21 cellular contexts compared by ENCODE assay signal in the genomic region with DNA sequence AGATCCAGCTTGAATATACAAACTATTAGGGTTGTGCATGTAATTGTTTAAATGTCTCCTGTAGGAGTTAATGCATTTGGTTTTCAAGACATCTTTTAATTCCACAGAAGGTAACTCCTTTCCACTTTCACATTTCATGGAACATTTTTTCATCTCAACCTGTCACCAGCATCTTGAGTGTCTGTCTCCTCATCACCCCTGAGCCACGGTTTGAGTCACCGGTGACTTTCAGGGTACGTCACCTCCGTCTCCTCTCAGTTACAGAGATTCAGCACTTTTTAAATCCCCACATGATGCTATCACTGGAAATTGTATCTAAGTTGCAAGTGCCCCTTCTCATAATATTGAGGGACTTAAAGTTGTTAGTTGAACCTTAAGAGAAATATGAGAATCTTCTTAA. TPM values are rescaled to one million over a fixed set of nuclear protein-coding genes. Genes with fewer than 3 reads are reported as not detected.
DNase-seq lines count a peak whose midpoint lies in the region; ATAC-seq and TF ChIP-seq lines count a peak whose summit lies in the region.
"Had no signal": no experiment of that assay in that cellular context is flagged by ENCODE, and none has a peak within 500 bp of the region (broad histone marks: within the 10 kb centered on the region; RNA-seq: fewer than 3 reads in every experiment).

No MANE protein-coding gene starts in this region.

- H3K36me3 Mint-ChIP-seq in neural progenitor cell: no peaks in the 10 kb centered on the region
- peaks cover 13% of the 10 kb centered on the region for H3K36me3 Mint-ChIP-seq in stimulated activated effector memory CD8-positive, alpha-beta T cell treated with anti-CD3 and anti-CD28 coated beads, Interleukin-12 subunit alpha, Interleukin-12 subunit beta, amount 100 ng/mL, for 72 hours
- H3K36me3 Mint-ChIP-seq in activated T-helper 1 cell treated with anti-CD3 and anti-CD28 coated beads, Interleukin-12 subunit alpha, Interleukin-12 subunit beta, Interleukin-2, Interleukin-4 antibody, amounts not matched to agents 30 ng/mL and 10 ng/mL and 1 ng/mL, durations not matched to agents 14 hours and 24 hours and 36 hours (ENCODE audit: low read depth): no peaks in the 10 kb centered on the region
- H3K36me3 Mint-ChIP-seq: CD4-positive, CD25-positive, alpha-beta regulatory T cell; memory B cell; naive thymus-derived CD4-positive, alpha-beta T cell had no signal

- no peaks in the 10 kb centered on the region for H4K20me1 ChIP-seq in neural progenitor cell (ENCODE audit: low read depth)

- TF ChIP-seq POLR2A in testis (IDR thresholded peaks at IDR 0.05): no peak

- H3K9me3 ChIP-seq in neural progenitor cell (ENCODE audit: low read depth): no peaks in the 10 kb centered on the region
- no peaks in the 10 kb centered on the region for H3K9me3 ChIP-seq in testis

- peak; percentile 88 for ATAC-seq in stimulated activated effector memory CD8-positive, alpha-beta T cell treated with anti-CD3 and anti-CD28 coated beads, Interleukin-12 subunit alpha, Interleukin-12 subunit beta, amount 100 ng/mL, for 72 hours
- ATAC-seq: naive thymus-derived CD4-positive, alpha-beta T cell had no signal

- H3K4me3 ChIP-seq in neural progenitor cell: no peak overlapping the region
- H3K4me3 ChIP-seq in testis: no peak overlapping the region
- H3K4me3 ChIP-seq: coronary artery, skin epidermis had no signal

- no peaks in the 10 kb centered on the region for H3F3A ChIP-seq in neural progenitor cell (ENCODE audit: low read depth)

- H3K27me3 Mint-ChIP-seq in neural progenitor cell (ENCODE audit: insufficient read depth, low read depth): peaks cover 12% of the 10 kb centered on the region
- H3K27me3 Mint-ChIP-seq in activated T-helper 1 cell treated with anti-CD3 and anti-CD28 coated beads, Interleukin-12 subunit alpha, Interleukin-12 subunit beta, Interleukin-2, Interleukin-4 antibody, amounts not matched to agents 30 ng/mL and 10 ng/mL and 1 ng/mL, durations not matched to agents 14 hours and 24 hours and 36 hours (ENCODE audit: insufficient read depth): peaks cover 56% of the 10 kb centered on the region
- H3K27me3 Mint-ChIP-seq: memory B cell had no signal

- H3K27me3 ChIP-seq in neural progenitor cell (peaks cover 22% of the 10 kb centered on the region), testis (no peaks in the 10 kb centered on the region)

- no peak overlapping the region for H3K4me3 Mint-ChIP-seq in neural progenitor cell
- no peak overlapping the region for H3K4me3 Mint-ChIP-seq in stimulated activated effector memory CD8-positive, alpha-beta T cell treated with anti-CD3 and anti-CD28 coated beads, Interleukin-12 subunit alpha, Interleukin-12 subunit beta, amount 100 ng/mL, for 72 hours
- H3K4me3 Mint-ChIP-seq in activated T-helper 1 cell treated with anti-CD3 and anti-CD28 coated beads, Interleukin-12 subunit alpha, Interleukin-12 subunit beta, Interleukin-2, Interleukin-4 antibody, amounts not matched to agents 30 ng/mL and 10 ng/mL and 1 ng/mL, durations not matched to agents 14 hours and 24 hours and 36 hours: no peak overlapping the region
- H3K4me3 Mint-ChIP-seq: CD4-positive, CD25-positive, alpha-beta regulatory T cell; memory B cell; naive thymus-derived CD4-positive, alpha-beta T cell had no signal

- peak; percentile 79 for DNase-seq in activated effector memory CD4-positive, alpha-beta T cell treated with anti-CD3 and anti-CD28 coated beads, Interleukin-2, amount 50 U/mL, for 16 hours
- DNase-seq in activated effector memory CD4-positive, alpha-beta T cell treated with Interleukin-2 at 50 U/mL for 16 hours: no peak
- DNase-seq in activated CD8-positive, alpha-beta memory T cell treated with anti-CD3 and anti-CD28 coated beads, Interleukin-2, amount 50 U/mL, for 4 hours: peak; percentile 17
- no peak for DNase-seq in neural progenitor cell (ENCODE audit: low spot score)
- DNase-seq in stimulated activated effector memory CD8-positive, alpha-beta T cell treated with anti-CD3 and anti-CD28 coated beads, Interleukin-12 subunit alpha, Interleukin-12 subunit beta, amount 100 ng/mL, for 72 hours (ENCODE audit: low spot score in 2 of 2): no peak
- no peak for DNase-seq in testis
- DNase-seq in retina: no peak
- no peak for DNase-seq in activated T-helper 1 cell treated with anti-CD3 and anti-CD28 coated beads, Interleukin-12 subunit alpha, Interleukin-12 subunit beta, Interleukin-2, Interleukin-4 antibody, amounts not matched to agents 30 ng/mL and 10 ng/mL and 1 ng/mL, durations not matched to agents 14 hours and 24 hours and 36 hours (ENCODE audit: low spot score)
- DNase-seq: CD4-positive, CD25-positive, alpha-beta regulatory T cell; foreskin fibroblast; MV-4-11; NCI-H2029 treated with DMSO at 0.1 percent for 48 hours; NCI-H524 had no signal

- H3K4me1 Mint-ChIP-seq in neural progenitor cell: peaks cover 60% of the 10 kb centered on the region
- H3K4me1 Mint-ChIP-seq in stimulated activated effector memory CD8-positive, alpha-beta T cell treated with anti-CD3 and anti-CD28 coated beads, Interleukin-12 subunit alpha, Interleukin-12 subunit beta, amount 100 ng/mL, for 72 hours: peaks cover 40% of the 10 kb centered on the region
- H3K4me1 Mint-ChIP-seq in activated T-helper 1 cell treated with anti-CD3 and anti-CD28 coated beads, Interleukin-12 subunit alpha, Interleukin-12 subunit beta, Interleukin-2, Interleukin-4 antibody, amounts not matched to agents 30 ng/mL and 10 ng/mL and 1 ng/mL, durations not matched to agents 14 hours and 24 hours and 36 hours (ENCODE audit: low read depth): no peaks in the 10 kb centered on the region

- peaks cover 10% of the 10 kb centered on the region for H3K4me1 ChIP-seq in neural progenitor cell
- H3K4me1 ChIP-seq in testis: no peaks in the 10 kb centered on the region

- H2AFZ ChIP-seq in neural progenitor cell (replicated peaks): no peak overlapping the region

- H3K79me2 ChIP-seq in neural progenitor cell (ENCODE audit: low read depth): no peaks in the 10 kb centered on the region

- H3K27ac ChIP-seq in neural progenitor cell (no peak overlapping the region), testis (no peak overlapping the region)
- H3K27ac ChIP-seq: coronary artery, skin epidermis, VCaP had no signal

- H3K4me2 ChIP-seq in neural progenitor cell: no peak overlapping the region

- TF ChIP-seq CTCF in neural progenitor cell (IDR thresholded peaks at IDR 0.05) (no peak), testis (IDR thresholded peaks at IDR 0.05) (no peak)

- H3K36me3 ChIP-seq in neural progenitor cell (no peaks in the 10 kb centered on the region), testis (ENCODE audit: low read depth, missing control alignments) (no peaks in the 10 kb centered on the region)

- peak overlapping the region; percentile 95 for H3K27ac Mint-ChIP-seq in neural progenitor cell
- no peak overlapping the region for H3K27ac Mint-ChIP-seq in stimulated activated effector memory CD8-positive, alpha-beta T cell treated with anti-CD3 and anti-CD28 coated beads, Interleukin-12 subunit alpha, Interleukin-12 subunit beta, amount 100 ng/mL, for 72 hours
- no peak overlapping the region for H3K27ac Mint-ChIP-seq in activated T-helper 1 cell treated with anti-CD3 and anti-CD28 coated beads, Interleukin-12 subunit alpha, Interleukin-12 subunit beta, Interleukin-2, Interleukin-4 antibody, amounts not matched to agents 30 ng/mL and 10 ng/mL and 1 ng/mL, durations not matched to agents 14 hours and 24 hours and 36 hours
- H3K27ac Mint-ChIP-seq: CD4-positive, CD25-positive, alpha-beta regulatory T cell; memory B cell; naive thymus-derived CD4-positive, alpha-beta T cell had no signal

- intact Hi-C loops in testis (cut with DNase I; ENCODE audit: low total_unique reads): loop anchor here (10.0 kb wide), 1 partner anchor 85 kb away; no protein-coding TSS in a partner anchor
- intact Hi-C loops in activated T-helper 1 cell treated with anti-CD3 and anti-CD28 coated beads, Interleukin-12 subunit alpha, Interleukin-12 subunit beta, Interleukin-2, Interleukin-4 antibody, amounts not matched to agents 30 ng/mL and 10 ng/mL and 1 ng/mL, durations not matched to agents 14 hours and 24 hours and 36 hours (cut with micrococcal nuclease): loop anchor here (5.0 kb wide), 1 partner anchor 72 kb away; no protein-coding TSS in a partner anchor

- H3K9ac ChIP-seq in neural progenitor cell: no peak overlapping the region

- no peaks in the 10 kb centered on the region for H3K9me3 Mint-ChIP-seq in neural progenitor cell
- no peaks in the 10 kb centered on the region for H3K9me3 Mint-ChIP-seq in stimulated activated effector memory CD8-positive, alpha-beta T cell treated with anti-CD3 and anti-CD28 coated beads, Interleukin-12 subunit alpha, Interleukin-12 subunit beta, amount 100 ng/mL, for 72 hours
- H3K9me3 Mint-ChIP-seq in activated T-helper 1 cell treated with anti-CD3 and anti-CD28 coated beads, Interleukin-12 subunit alpha, Interleukin-12 subunit beta, Interleukin-2, Interleukin-4 antibody, amounts not matched to agents 30 ng/mL and 10 ng/mL and 1 ng/mL, durations not matched to agents 14 hours and 24 hours and 36 hours: no peaks in the 10 kb centered on the region
- H3K9me3 Mint-ChIP-seq: CD4-positive, CD25-positive, alpha-beta regulatory T cell; memory B cell; naive thymus-derived CD4-positive, alpha-beta T cell had no signal

- 92 to 93% methylated on average over 4 of the region's 4 CpGs for WGBS in testis, 2 donors

RNA-seq across cellular contexts. Expression of a gene that starts 25.3 kb away (rescaled TPM):
- not detected in 2 replicates for total RNA-seq in neural progenitor cell (ENCODE audit: low replicate concordance)
- total RNA-seq in testis: 10 to 100 TPM; 10.9 to 14.7 TPM
- 12.3 TPM for polyA plus RNA-seq in testis (ENCODE audit: insufficient read depth, low read depth, low replicate concordance)
- total RNA-seq in activated T-helper 1 cell treated with anti-CD3 and anti-CD28 coated beads, Interleukin-12 subunit alpha, Interleukin-12 subunit beta, Interleukin-2, Interleukin-4 antibody, amounts not matched to agents 30 ng/mL and 10 ng/mL and 1 ng/mL, durations not matched to agents 14 hours and 24 hours and 36 hours: 0.13 and 0.29 TPM in 2 replicates
- total RNA-seq: endothelial cell of umbilical vein had no signal
- polyA plus RNA-seq: AG04450, endothelial cell of umbilical vein, keratinocyte had no signal

RNA-seq across cellular contexts. Expression of a gene that starts 35.0 kb away (rescaled TPM):
- total RNA-seq in neural progenitor cell (ENCODE audit: low replicate concordance): 84.6 and 146 TPM in 2 replicates
- 10 to 100 TPM; 53.7 to 95.7 TPM for total RNA-seq in testis
- polyA plus RNA-seq in testis (ENCODE audit: insufficient read depth, low read depth, low replicate concordance): 57.8 TPM
- 4.2 and 5.2 TPM in 2 replicates for total RNA-seq in activated T-helper 1 cell treated with anti-CD3 and anti-CD28 coated beads, Interleukin-12 subunit alpha, Interleukin-12 subunit beta, Interleukin-2, Interleukin-4 antibody, amounts not matched to agents 30 ng/mL and 10 ng/mL and 1 ng/mL, durations not matched to agents 14 hours and 24 hours and 36 hours

Comparison
In these comparisons a context has a peak if more than half of its experiments do, and no peak if none do; other contexts are left out.
1. DNase-seq: peak in activated effector memory CD4-positive, alpha-beta T cell treated with anti-CD3 and anti-CD28 coated beads, Interleukin-2, amount 50 U/mL, for 16 hours (single experiment) and activated CD8-positive, alpha-beta memory T cell treated with anti-CD3 and anti-CD28 coated beads, Interleukin-2, amount 50 U/mL, for 4 hours (single experiment); none in activated effector memory CD4-positive, alpha-beta T cell treated with Interleukin-2 at 50 U/mL for 16 hours (single experiment), neural progenitor cell (single experiment), stimulated activated effector memory CD8-positive, alpha-beta T cell treated with anti-CD3 and anti-CD28 coated beads, Interleukin-12 subunit alpha, Interleukin-12 subunit beta, amount 100 ng/mL, for 72 hours (0 of 2), testis (single experiment), retina (single experiment) and activated T-helper 1 cell treated with anti-CD3 and anti-CD28 coated beads, Interleukin-12 subunit alpha, Interleukin-12 subunit beta, Interleukin-2, Interleukin-4 antibody, amounts not matched to agents 30 ng/mL and 10 ng/mL and 1 ng/mL, durations not matched to agents 14 hours and 24 hours and 36 hours (single experiment).